In genomic region chr4:117900832-117901231, GRCh38 we compare ENCODE assay signal across 24 cellular contexts.
A peak's percentile ranks its signal among the peaks of the same experiment; 100 is the strongest.
DNase-seq lines count a peak whose midpoint lies in the region; ATAC-seq, FAIRE-seq and TF ChIP-seq lines count a peak whose summit lies in the region.
"Had no signal": no experiment of that assay in that cellular context is flagged by ENCODE, and none has a peak within 500 bp of the region (broad histone marks: within the 10 kb centered on the region; RNA-seq: fewer than 3 reads in every experiment).

No MANE protein-coding gene starts in this region.

- H3K9me3 ChIP-seq in HUES48 (ENCODE audit: control insufficient read depth, insufficient read depth, low read length) = no peaks in the 10 kb centered on the region
- H3K9me3 ChIP-seq in astrocyte (ENCODE audit: insufficient read depth, low read depth, low read length) = no peaks in the 10 kb centered on the region
- no peaks in the 10 kb centered on the region for H3K9me3 ChIP-seq in SJCRH30 (replicated peaks)
- H3K9me3 ChIP-seq: SK-N-SH had no signal

- H2AFZ ChIP-seq in astrocyte (ENCODE audit: low read depth, low read length) = no peak overlapping the region

- H3K4me3 ChIP-seq in HUES48 (ENCODE audit: low read depth, low read length) = no peak overlapping the region
- H3K4me3 ChIP-seq in astrocyte (ENCODE audit: insufficient read depth, low read depth, low read length) = no peak overlapping the region
- H3K4me3 ChIP-seq in H7 (ENCODE audit: insufficient read depth, low read depth, low read length) = no peak overlapping the region
- H3K4me3 ChIP-seq in SJCRH30 = no peak overlapping the region

- H4K20me1 ChIP-seq in astrocyte (ENCODE audit: insufficient read depth, low read length) = no peaks in the 10 kb centered on the region

- no peak overlapping the region for H3K4me2 ChIP-seq in astrocyte (ENCODE audit: low read length)
- H3K4me2 ChIP-seq: SK-N-SH had no signal

- H3K9ac ChIP-seq in HUES48 (ENCODE audit: low read depth, low read length) (no peak overlapping the region), astrocyte (ENCODE audit: low read length) (no peak overlapping the region)
- H3K9ac ChIP-seq: SK-N-SH had no signal

- H3K27me3 Mint-ChIP-seq in astrocyte (ENCODE audit: low read depth, unreplicated experiment) = no peaks in the 10 kb centered on the region

- H3K4me1 Mint-ChIP-seq in astrocyte (ENCODE audit: low read depth, unreplicated experiment) = no peaks in the 10 kb centered on the region
- H3K4me1 Mint-ChIP-seq in stimulated activated effector memory CD8-positive, alpha-beta T cell treated with anti-CD3 and anti-CD28 coated beads, Interleukin-12 subunit alpha, Interleukin-12 subunit beta, amount 100 ng/mL, for 72 hours = no peaks in the 10 kb centered on the region
- H3K4me1 Mint-ChIP-seq: H9 had no signal

- H3K4me1 ChIP-seq in HUES48 (ENCODE audit: control insufficient read depth, insufficient read depth, low read length) = peaks cover 31% of the 10 kb centered on the region
- no peaks in the 10 kb centered on the region for H3K4me1 ChIP-seq in astrocyte (ENCODE audit: insufficient read depth, low read length)
- no peaks in the 10 kb centered on the region for H3K4me1 ChIP-seq in SJCRH30

- no peak for TF ChIP-seq CTCF in astrocyte (IDR thresholded peaks at IDR 0.05; ENCODE audit: insufficient read depth, low read depth, low read length)

- no peaks in the 10 kb centered on the region for H3K27me3 ChIP-seq in HUES48 (ENCODE audit: control insufficient read depth, insufficient read depth, low read length)
- H3K27me3 ChIP-seq in astrocyte (ENCODE audit: insufficient read depth, low read length) = no peaks in the 10 kb centered on the region
- H3K27me3 ChIP-seq in H7 (ENCODE audit: control insufficient read depth, insufficient read depth, low read length) = no peaks in the 10 kb centered on the region
- no peaks in the 10 kb centered on the region for H3K27me3 ChIP-seq in SJCRH30

- DNase-seq in A172 (ENCODE audit: low spot score) (peak; percentile 70), astrocyte (ENCODE audit: low read depth) (peak; percentile 25), iPS-NIHi7 (ENCODE audit: extremely low spot score) (peak; percentile 13), GM12892 (ENCODE audit: insufficient read length) (no peak), H7 (no peak), SJCRH30 (no peak)
- DNase-seq in stimulated activated effector memory CD8-positive, alpha-beta T cell treated with anti-CD3 and anti-CD28 coated beads, Interleukin-12 subunit alpha, Interleukin-12 subunit beta, amount 100 ng/mL, for 72 hours (ENCODE audit: low spot score in 2 of 2) = no peak
- DNase-seq: DMS53, GF-D8, H9, Kasumi-1, NCI-H1694, NCI-H2081, NCI-H2171, NCI-H524 treated with DMSO at 0.1 percent for 48 hours, PC-3, RPMI8226, SHP77 treated with DMSO at 0.1 percent for 48 hours, SK-N-SH had no signal

- H3K27ac Mint-ChIP-seq in astrocyte (ENCODE audit: unreplicated experiment) = no peak overlapping the region
- no peak overlapping the region for H3K27ac Mint-ChIP-seq in stimulated activated effector memory CD8-positive, alpha-beta T cell treated with anti-CD3 and anti-CD28 coated beads, Interleukin-12 subunit alpha, Interleukin-12 subunit beta, amount 100 ng/mL, for 72 hours
- H3K27ac Mint-ChIP-seq: H9 had no signal

- no peak for TF ChIP-seq POLR2A in GM12892 (IDR thresholded peaks at IDR 0.05; ENCODE audit: low read depth, low read length)

- no peak overlapping the region for H3K4me3 Mint-ChIP-seq in astrocyte (ENCODE audit: unreplicated experiment)
- no peak overlapping the region for H3K4me3 Mint-ChIP-seq in stimulated activated effector memory CD8-positive, alpha-beta T cell treated with anti-CD3 and anti-CD28 coated beads, Interleukin-12 subunit alpha, Interleukin-12 subunit beta, amount 100 ng/mL, for 72 hours
- H3K4me3 Mint-ChIP-seq: H9 had no signal

- H3K36me3 Mint-ChIP-seq in astrocyte (ENCODE audit: low read depth, unreplicated experiment) = no peaks in the 10 kb centered on the region
- H3K36me3 Mint-ChIP-seq in stimulated activated effector memory CD8-positive, alpha-beta T cell treated with anti-CD3 and anti-CD28 coated beads, Interleukin-12 subunit alpha, Interleukin-12 subunit beta, amount 100 ng/mL, for 72 hours = no peaks in the 10 kb centered on the region

- no peaks in the 10 kb centered on the region for H3K79me2 ChIP-seq in astrocyte (ENCODE audit: insufficient read depth, low read length)

- no peaks in the 10 kb centered on the region for H3K9me3 Mint-ChIP-seq in astrocyte (ENCODE audit: unreplicated experiment)
- H3K9me3 Mint-ChIP-seq in stimulated activated effector memory CD8-positive, alpha-beta T cell treated with anti-CD3 and anti-CD28 coated beads, Interleukin-12 subunit alpha, Interleukin-12 subunit beta, amount 100 ng/mL, for 72 hours = peaks cover 10% of the 10 kb centered on the region
- H3K9me3 Mint-ChIP-seq: H9 had no signal

- H3K27ac ChIP-seq in HUES48 (ENCODE audit: low read depth, low read length) (peak overlapping the region; percentile 61), astrocyte (ENCODE audit: low read depth, low read length) (no peak overlapping the region), SJCRH30 (no peak overlapping the region)
- H3K27ac ChIP-seq: C4-2B had no signal

- FAIRE-seq in astrocyte (lab: Jason Lieb, UNC) (no peak), GM12892 (lab: Jason Lieb, UNC) (no peak)
- FAIRE-seq: A204.1, D721Med, GM19239 had no signal

- ATAC-seq in stimulated activated effector memory CD8-positive, alpha-beta T cell treated with anti-CD3 and anti-CD28 coated beads, Interleukin-12 subunit alpha, Interleukin-12 subunit beta, amount 100 ng/mL, for 72 hours = no peak
- ATAC-seq: PC-3 had no signal

- H3K36me3 ChIP-seq in HUES48 (ENCODE audit: control insufficient read depth, insufficient read depth, low read length) (no peaks in the 10 kb centered on the region), astrocyte (ENCODE audit: insufficient read depth, low read length) (no peaks in the 10 kb centered on the region), H7 (replicated peaks; ENCODE audit: control insufficient read depth, insufficient read depth, low read length) (no peaks in the 10 kb centered on the region), SJCRH30 (no peaks in the 10 kb centered on the region)

Comparison
In these comparisons a context has a peak if more than half of its experiments do, and no peak if none do; other contexts are left out.
1. DNase-seq: peak in A172 (single experiment), astrocyte (single experiment) and iPS-NIHi7 (single experiment); none in stimulated activated effector memory CD8-positive, alpha-beta T cell treated with anti-CD3 and anti-CD28 coated beads, Interleukin-12 subunit alpha, Interleukin-12 subunit beta, amount 100 ng/mL, for 72 hours (0 of 2), GM12892 (single experiment), H7 (single experiment) and SJCRH30 (0 of 2).